Comparison of ENCODE assay signal across 19 cellular contexts in the genomic region with DNA sequence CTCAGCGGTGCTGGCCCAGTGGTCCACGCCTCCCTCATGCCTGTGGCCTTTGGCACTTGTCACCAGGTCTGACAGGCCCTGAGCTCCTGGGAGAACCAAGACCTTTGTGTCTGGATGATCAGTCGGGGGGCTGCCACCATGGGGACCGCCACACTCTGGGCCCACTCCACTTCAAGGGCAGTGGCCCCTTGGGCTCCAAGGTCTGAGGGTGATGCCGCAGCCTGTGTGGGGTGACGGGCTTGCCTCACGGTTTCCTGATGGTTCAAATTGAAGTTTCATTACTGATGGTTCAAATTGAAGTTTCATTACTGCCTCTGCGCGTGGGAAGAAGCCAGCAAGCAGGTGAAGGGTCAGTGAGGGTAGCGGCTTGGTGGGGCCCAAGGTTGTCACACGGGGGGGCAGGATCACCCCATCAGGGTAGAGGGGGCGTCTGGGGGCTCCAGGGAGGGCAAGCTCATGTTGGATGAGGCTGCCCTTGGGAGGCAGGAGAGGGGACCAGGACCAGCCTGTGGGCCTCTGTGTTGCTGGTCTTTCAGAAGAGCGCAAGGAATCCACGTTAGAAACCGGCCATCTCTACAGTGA.
"Had no signal": no experiment of that assay in that cellular context is flagged by ENCODE, and none has a peak within 500 bp of the region (broad histone marks: within the 10 kb centered on the region; RNA-seq: fewer than 3 reads in every experiment).

No MANE protein-coding gene starts in this region.

- H3K27ac Mint-ChIP-seq: activated naive CD8-positive, alpha-beta T cell treated with anti-CD3 and anti-CD28 coated beads, Interleukin-2, amount 10 ng/mL, durations not matched to agents 7 days and 5 days; T-helper 1 cell treated with Interleukin-12 subunit alpha and Interleukin-12 subunit beta and Interleukin-4 antibody, amounts not matched to agents 30 μg/mL and 1 μg/mL, for 36 hours had no signal

- H3K27me3 ChIP-seq: hepatocyte, upper lobe of left lung had no signal

- H3K9me3 Mint-ChIP-seq: activated naive CD8-positive, alpha-beta T cell treated with anti-CD3 and anti-CD28 coated beads, Interleukin-2, amount 10 ng/mL, durations not matched to agents 7 days and 5 days; endodermal cell; stimulated activated naive CD8-positive, alpha-beta T cell treated with anti-CD3 and anti-CD28 coated beads, Interleukin-15, amount 100 ng/mL, for 72 hours; T-helper 1 cell treated with Interleukin-12 subunit alpha and Interleukin-12 subunit beta and Interleukin-4 antibody, amounts not matched to agents 30 μg/mL and 1 μg/mL, for 36 hours had no signal

- H3K9me3 ChIP-seq: suprapubic skin, upper lobe of left lung had no signal

- DNase-seq: activated CD4-positive, alpha-beta T cell treated with anti-CD3 and anti-CD28 coated beads for 1 hour; activated CD4-positive, alpha-beta T cell treated with anti-CD3 and anti-CD28 coated beads, Interleukin-2, amount 50 U/mL, for 4 hours; activated naive CD8-positive, alpha-beta T cell treated with anti-CD3 and anti-CD28 coated beads, Interleukin-2, amount 10 ng/mL, durations not matched to agents 7 days and 5 days; amygdala; caudate nucleus; dorsolateral prefrontal cortex; endodermal cell; foreskin fibroblast; left colon; mammary epithelial cell; midbrain; stimulated activated naive CD8-positive, alpha-beta T cell treated with anti-CD3 and anti-CD28 coated beads, Interleukin-15, amount 100 ng/mL, for 72 hours; WERI-Rb-1 had no signal

- H3K27ac ChIP-seq: dorsolateral prefrontal cortex, epithelial cell of prostate, hepatocyte, suprapubic skin, upper lobe of left lung, WERI-Rb-1 had no signal

- H3K4me3 ChIP-seq: hepatocyte, suprapubic skin, upper lobe of left lung had no signal

- H3K27me3 Mint-ChIP-seq: progenitor cell of endocrine pancreas had no signal

- H3K4me3 Mint-ChIP-seq: activated naive CD8-positive, alpha-beta T cell treated with anti-CD3 and anti-CD28 coated beads, Interleukin-2, amount 10 ng/mL, durations not matched to agents 7 days and 5 days; endodermal cell; stimulated activated naive CD8-positive, alpha-beta T cell treated with anti-CD3 and anti-CD28 coated beads, Interleukin-15, amount 100 ng/mL, for 72 hours; T-helper 1 cell treated with Interleukin-12 subunit alpha and Interleukin-12 subunit beta and Interleukin-4 antibody, amounts not matched to agents 30 μg/mL and 1 μg/mL, for 36 hours had no signal

- H3K4me1 ChIP-seq: suprapubic skin had no signal

- H3K36me3 Mint-ChIP-seq: activated naive CD8-positive, alpha-beta T cell treated with anti-CD3 and anti-CD28 coated beads, Interleukin-2, amount 10 ng/mL, durations not matched to agents 7 days and 5 days had no signal

- ATAC-seq: left colon had no signal
